In the genomic region with DNA sequence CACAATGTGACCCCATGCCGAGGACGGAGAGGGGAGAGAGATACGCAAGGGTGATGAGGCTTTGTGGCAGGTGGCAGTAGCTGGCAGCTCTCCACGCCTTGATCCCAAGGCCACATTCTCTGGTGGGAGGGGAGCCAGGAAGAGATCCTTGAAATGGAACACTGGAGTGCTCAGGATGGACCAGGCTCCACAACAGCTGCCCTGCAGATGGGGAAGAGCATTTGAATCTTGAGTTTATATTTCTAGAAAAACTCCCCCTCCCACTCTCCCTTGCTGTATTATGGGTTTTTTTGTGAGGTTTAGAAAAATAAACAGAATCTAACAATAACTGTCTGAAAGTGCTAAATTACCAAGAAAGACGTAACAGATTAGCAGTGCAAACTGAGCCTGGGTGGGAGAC, we compare ENCODE assay signal across 20 cellular contexts.
A peak's percentile ranks its signal among the peaks of the same experiment; 100 is the strongest.
DNase-seq lines count a peak whose midpoint lies in the region; ATAC-seq and TF ChIP-seq lines count a peak whose summit lies in the region.
"Had no signal": no experiment of that assay in that cellular context is flagged by ENCODE, and none has a peak within 500 bp of the region (broad histone marks: within the 10 kb centered on the region; RNA-seq: fewer than 3 reads in every experiment).

No MANE protein-coding gene starts in this region.

- H3K27ac ChIP-seq in uterus (peak overlapping the region; percentile 89 to 91), upper lobe of left lung (no peak overlapping the region)
- H3K27ac ChIP-seq: pancreas had no signal

- WGBS in upper lobe of left lung, 2 donors, result 62 to 75% methylated on average over 5 of the region's 5 CpGs

- intact Hi-C loops in uterus (cut with DNase I; ENCODE audit: low total_unique reads), result no loop called here

- TF ChIP-seq POLR2A in uterus (IDR thresholded peaks at IDR 0.05) (no peak), upper lobe of left lung (IDR thresholded peaks at IDR 0.05) (no peak)

- H3K9me3 ChIP-seq in uterus (no peaks in the 10 kb centered on the region), upper lobe of left lung (no peaks in the 10 kb centered on the region)
- H3K9me3 ChIP-seq: BE2C, pancreas, tibial nerve had no signal

- H3K4me3 ChIP-seq in fibroblast of villous mesenchyme (ENCODE audit: low read depth, low read length) (no peak overlapping the region), uterus (no peak overlapping the region), upper lobe of left lung (no peak overlapping the region)
- H3K4me3 ChIP-seq: K562, pancreas, tibial nerve had no signal

- no peak for ATAC-seq in upper lobe of left lung (ENCODE audit: low FRiP score in 2 of 2)
- ATAC-seq: K562; sciatic nerve; stimulated activated naive B cell treated with anti-CD40 and anti-IgM and Interleukin-4, amounts not matched to agents 10 μg/mL and 1 μg/mL and 100 μg/mL, for 72 hours had no signal

- H3K36me3 ChIP-seq in uterus (no peaks in the 10 kb centered on the region), upper lobe of left lung (no peaks in the 10 kb centered on the region)
- H3K36me3 ChIP-seq: BE2C, pancreas, tibial nerve had no signal

- peaks cover 6 to 7% of the 10 kb centered on the region in 2 donors for H3K4me1 ChIP-seq in uterus
- no peaks in the 10 kb centered on the region for H3K4me1 ChIP-seq in upper lobe of left lung
- H3K4me1 ChIP-seq: pancreas, tibial nerve had no signal

- H3K27me3 ChIP-seq in uterus, result no peaks in the 10 kb centered on the region
- H3K27me3 ChIP-seq in upper lobe of left lung, result no peaks in the 10 kb centered on the region
- H3K27me3 ChIP-seq: BE2C, pancreas, tibial nerve had no signal

- TF ChIP-seq CTCF in fibroblast of villous mesenchyme (IDR thresholded peaks at IDR 0.05; ENCODE audit: insufficient read depth, low read depth, low read length) (no peak), uterus (IDR thresholded peaks at IDR 0.05) (no peak), upper lobe of left lung (IDR thresholded peaks at IDR 0.05) (no peak)

- DNase-seq in NCI-H1417 (lab: John Stamatoyannopoulos, UW) (peak in 2 of 3 experiments; percentile 6 to 40), NCI-H1417 treated with DMSO at 0.1 percent for 48 hours (lab: John Stamatoyannopoulos, UW) (no peak), NCI-H2196 (lab: John Stamatoyannopoulos, UW; ENCODE audit: unreplicated experiment) (peak; percentile 58), fibroblast of villous mesenchyme (ENCODE audit: low read depth) (peak; percentile 64), uterus (no peak), GM19238 (ENCODE audit: insufficient read length, low spot score) (no peak), NCI-H2227 treated with DMSO at 0.1 percent for 48 hours (lab: John Stamatoyannopoulos, UW) (no peak), upper lobe of left lung (no peak)
- DNase-seq: 8988T; activated CD4-positive, alpha-beta T cell treated with anti-CD3 and anti-CD28 coated beads for 4 hours; BE2C; hippocampal formation; naive B cell; NCI-H2171 treated with DMSO at 0.1 percent for 48 hours; pancreas; RPMI8226; stimulated activated naive B cell treated with anti-CD40 and anti-IgM and Interleukin-4, amounts not matched to agents 10 μg/mL and 1 μg/mL and 100 μg/mL, for 72 hours had no signal

- TF ChIP-seq EP300 in upper lobe of left lung (IDR thresholded peaks at IDR 0.05), result no peak

Comparison
In these comparisons a context has a peak if more than half of its experiments do, and no peak if none do; other contexts are left out.
1. DNase-seq: peak in NCI-H1417 (2 of 3), NCI-H2196 (single experiment) and fibroblast of villous mesenchyme (single experiment); none in NCI-H1417 treated with DMSO at 0.1 percent for 48 hours (single experiment), uterus (0 of 2), GM19238 (single experiment), NCI-H2227 treated with DMSO at 0.1 percent for 48 hours (single experiment) and upper lobe of left lung (0 of 2).
2. H3K27ac ChIP-seq: peak in uterus (2 of 2); none in upper lobe of left lung (0 of 4).